28 cellular contexts compared by ENCODE assay signal in genomic region chr9:102044133-102044532, GRCh38.
"Had no signal": no experiment of that assay in that cellular context is flagged by ENCODE, and none has a peak within 500 bp of the region (broad histone marks: within the 10 kb centered on the region; RNA-seq: fewer than 3 reads in every experiment).

No MANE protein-coding gene starts in this region.

- FAIRE-seq: bronchial epithelial cell, TTC549 had no signal

- H3K4me1 ChIP-seq: ascending aorta had no signal

- H3K36me3 ChIP-seq: ascending aorta, cardiac muscle cell had no signal

- ATAC-seq: activated CD8-positive, alpha-beta T cell treated with anti-CD3 and anti-CD28 coated beads for 36 hours; activated naive CD8-positive, alpha-beta T cell treated with anti-CD3 and anti-CD28 coated beads, Interleukin-2, amount 50 U/mL, for 24 hours had no signal

- H3K9me3 ChIP-seq: ascending aorta had no signal

- H3K27me3 ChIP-seq: ascending aorta, cardiac muscle cell had no signal

- H3K27ac ChIP-seq: ascending aorta, cardiac muscle cell, VCaP had no signal

- H3K4me3 ChIP-seq: ascending aorta, cardiac muscle cell had no signal

- DNase-seq: activated B cell treated with CpG ODN at 0.5 μM for 24 hours; activated CD4-positive, alpha-beta memory T cell treated with anti-CD3 and anti-CD28 coated beads for 36 hours; activated CD4-positive, alpha-beta T cell treated with anti-CD3 and anti-CD28 coated beads for 4 hours; activated CD4-positive, alpha-beta T cell treated with anti-CD3 and anti-CD28 coated beads, Interleukin-2, amount 10 ng/mL, durations not matched to agents 24 days and 14 days; activated CD4-positive, alpha-beta T cell treated with anti-CD3 and anti-CD28 coated beads, Interleukin-2, amount 50 U/mL, for 1 hour; activated CD4-positive, alpha-beta T cell treated with anti-CD3 and anti-CD28 coated beads, Interleukin-2, amount 50 U/mL, for 4 hours; activated CD4-positive, CD25-positive, alpha-beta regulatory T cell treated with anti-CD3 and anti-CD28 coated beads, Interleukin-2, amount 50 U/mL, for 72 hours; activated CD8-positive, alpha-beta memory T cell treated with anti-CD3 and anti-CD28 coated beads, Interleukin-2, amount 50 U/mL, for 4 hours; activated CD8-positive, alpha-beta T cell treated with anti-CD3 and anti-CD28 coated beads for 36 hours; activated effector memory CD4-positive, alpha-beta T cell treated with Interleukin-2 at 50 U/mL for 16 hours; activated gamma-delta T cell; activated naive CD4-positive, alpha-beta T cell treated with anti-CD3 and anti-CD28 coated beads, Interleukin-2, amount 10 ng/mL, durations not matched to agents 7 days and 5 days; activated naive CD4-positive, alpha-beta T cell treated with Interleukin-2 at 50 U/mL for 16 hours; activated naive CD8-positive, alpha-beta T cell treated with anti-CD3 and anti-CD28 coated beads, Interleukin-2, amount 10 ng/mL, durations not matched to agents 7 days and 5 days; activated naive CD8-positive, alpha-beta T cell treated with anti-CD3 and anti-CD28 coated beads, Interleukin-2, amount 50 U/mL, for 24 hours; activated T-cell treated with anti-CD3 and anti-CD28 coated beads, Interleukin-2, amount 50 U/mL, for 24 hours; activated T-cell treated with anti-CD3 and anti-CD28 coated beads, Interleukin-2, amount 50 U/mL, for 48 hours; amygdala; anterior cingulate cortex; caudate nucleus; cerebellar nuclear complex; T-helper 2 cell; T-helper 9 cell had no signal
